In genomic region chr1:43056460-43056859, GRCh38 we compare ENCODE assay signal across 19 cellular contexts.
A peak's percentile ranks its signal among the peaks of the same experiment; 100 is the strongest.
DNase-seq lines count a peak whose midpoint lies in the region; ATAC-seq and TF ChIP-seq lines count a peak whose summit lies in the region.
"Had no signal": no experiment of that assay in that cellular context is flagged by ENCODE, and none has a peak within 500 bp of the region (broad histone marks: within the 10 kb centered on the region; RNA-seq: fewer than 3 reads in every experiment).

No MANE protein-coding gene starts in this region.

- no peaks in the 10 kb centered on the region for H3K9me3 ChIP-seq in neural progenitor cell (ENCODE audit: low read depth)
- H3K9me3 ChIP-seq: BE2C had no signal

- peaks cover 4% of the 10 kb centered on the region for H3K27me3 Mint-ChIP-seq in activated CD8-positive, alpha-beta memory T cell treated with anti-CD3 and anti-CD28 coated beads, Interleukin-2, amount 10 ng/mL, durations not matched to agents 7 days and 5 days
- peaks cover 14% of the 10 kb centered on the region for H3K27me3 Mint-ChIP-seq in neural progenitor cell (ENCODE audit: insufficient read depth, low read depth)

- no peak overlapping the region for H2AFZ ChIP-seq in neural progenitor cell (replicated peaks)

- H3K27ac ChIP-seq in epithelial cell of prostate (peak overlapping the region; percentile 19), neural progenitor cell (no peak overlapping the region)
- H3K27ac ChIP-seq: 22Rv1 had no signal

- no peak overlapping the region for H3K27ac Mint-ChIP-seq in activated CD8-positive, alpha-beta memory T cell treated with anti-CD3 and anti-CD28 coated beads, Interleukin-2, amount 10 ng/mL, durations not matched to agents 7 days and 5 days
- H3K27ac Mint-ChIP-seq in neural progenitor cell = peak overlapping the region; percentile 21
- H3K27ac Mint-ChIP-seq: CD8-positive, alpha-beta T cell; IgD-negative memory B cell had no signal

- TF ChIP-seq CTCF in neural progenitor cell (IDR thresholded peaks at IDR 0.05) = no peak

- H3K9me3 Mint-ChIP-seq in activated CD8-positive, alpha-beta memory T cell treated with anti-CD3 and anti-CD28 coated beads, Interleukin-2, amount 10 ng/mL, durations not matched to agents 7 days and 5 days (ENCODE audit: low read depth) = no peaks in the 10 kb centered on the region
- H3K9me3 Mint-ChIP-seq in neural progenitor cell = peaks cover 3% of the 10 kb centered on the region
- H3K9me3 Mint-ChIP-seq: CD8-positive, alpha-beta T cell; IgD-negative memory B cell had no signal

- no peaks in the 10 kb centered on the region for H3K27me3 ChIP-seq in neural progenitor cell
- H3K27me3 ChIP-seq: BE2C had no signal

- no peak overlapping the region for H3K4me2 ChIP-seq in neural progenitor cell

- peaks cover 34% of the 10 kb centered on the region for H3K4me1 ChIP-seq in neural progenitor cell

- H3K9ac ChIP-seq in neural progenitor cell = no peak overlapping the region

- CTCF ChIA-PET in activated CD8-positive, alpha-beta memory T cell treated with anti-CD3 and anti-CD28 coated beads, Interleukin-2, amount 10 ng/mL, durations not matched to agents 7 days and 5 days (lab: Charles Lee) = interaction anchor here (1.3 kb wide), 1 partner anchor 17 kb away, joined by 3 read pairs; no protein-coding TSS in a partner anchor

- peaks cover 3% of the 10 kb centered on the region for H3K36me3 Mint-ChIP-seq in activated CD8-positive, alpha-beta memory T cell treated with anti-CD3 and anti-CD28 coated beads, Interleukin-2, amount 10 ng/mL, durations not matched to agents 7 days and 5 days
- peaks cover 5% of the 10 kb centered on the region for H3K36me3 Mint-ChIP-seq in neural progenitor cell
- H3K36me3 Mint-ChIP-seq: CD8-positive, alpha-beta T cell had no signal

- no peak for ATAC-seq in activated CD8-positive, alpha-beta memory T cell treated with anti-CD3 and anti-CD28 coated beads, Interleukin-2, amount 10 ng/mL, durations not matched to agents 7 days and 5 days
- ATAC-seq in GM21515 (IDR thresholded peaks at IDR 0.05; ENCODE audit: unreplicated experiment) (no peak), HG03520 (IDR thresholded peaks at IDR 0.05; ENCODE audit: unreplicated experiment) (no peak)
- ATAC-seq: CD8-positive, alpha-beta T cell had no signal

- no peak overlapping the region for H3K4me3 ChIP-seq in neural progenitor cell

- no peaks in the 10 kb centered on the region for H3K36me3 ChIP-seq in neural progenitor cell
- H3K36me3 ChIP-seq: BE2C had no signal

- H3K79me2 ChIP-seq in neural progenitor cell (ENCODE audit: low read depth) = no peaks in the 10 kb centered on the region

- peaks cover 24% of the 10 kb centered on the region for H3K4me1 Mint-ChIP-seq in activated CD8-positive, alpha-beta memory T cell treated with anti-CD3 and anti-CD28 coated beads, Interleukin-2, amount 10 ng/mL, durations not matched to agents 7 days and 5 days
- H3K4me1 Mint-ChIP-seq in neural progenitor cell = peaks cover 49% of the 10 kb centered on the region

- no peak overlapping the region for H3K4me3 Mint-ChIP-seq in activated CD8-positive, alpha-beta memory T cell treated with anti-CD3 and anti-CD28 coated beads, Interleukin-2, amount 10 ng/mL, durations not matched to agents 7 days and 5 days
- H3K4me3 Mint-ChIP-seq in neural progenitor cell = no peak overlapping the region
- H3K4me3 Mint-ChIP-seq: CD8-positive, alpha-beta T cell; IgD-negative memory B cell had no signal

- DNase-seq in activated CD8-positive, alpha-beta memory T cell treated with anti-CD3 and anti-CD28 coated beads, Interleukin-2, amount 50 U/mL, for 48 hours = peak; percentile 42
- no peak for DNase-seq in activated CD8-positive, alpha-beta memory T cell treated with anti-CD3 and anti-CD28 coated beads, Interleukin-2, amount 10 ng/mL, durations not matched to agents 7 days and 5 days
- DNase-seq in epithelial cell of prostate (ENCODE audit: low read depth, low spot score) (no peak), neural progenitor cell (ENCODE audit: low spot score) (no peak), GM19238 (ENCODE audit: insufficient read length, low spot score) (no peak)
- DNase-seq in activated CD4-positive, alpha-beta T cell treated with anti-CD3 and anti-CD28 coated beads, Interleukin-2, amount 50 U/mL, for 48 hours = no peak
- DNase-seq: BE2C; CD8-positive, alpha-beta T cell; DMS79; GOT3; NCI-H1105; NCI-H1694 treated with DMSO at 0.1 percent for 48 hours; NCI-H2107; NCI-H226; NCI-H524 treated with DMSO at 0.1 percent for 48 hours had no signal

- no peaks in the 10 kb centered on the region for H4K20me1 ChIP-seq in neural progenitor cell (ENCODE audit: low read depth)

- peaks cover 12% of the 10 kb centered on the region for H3F3A ChIP-seq in neural progenitor cell (ENCODE audit: low read depth)
